ENCODE assay signal across 16 cellular contexts in the genomic region with DNA sequence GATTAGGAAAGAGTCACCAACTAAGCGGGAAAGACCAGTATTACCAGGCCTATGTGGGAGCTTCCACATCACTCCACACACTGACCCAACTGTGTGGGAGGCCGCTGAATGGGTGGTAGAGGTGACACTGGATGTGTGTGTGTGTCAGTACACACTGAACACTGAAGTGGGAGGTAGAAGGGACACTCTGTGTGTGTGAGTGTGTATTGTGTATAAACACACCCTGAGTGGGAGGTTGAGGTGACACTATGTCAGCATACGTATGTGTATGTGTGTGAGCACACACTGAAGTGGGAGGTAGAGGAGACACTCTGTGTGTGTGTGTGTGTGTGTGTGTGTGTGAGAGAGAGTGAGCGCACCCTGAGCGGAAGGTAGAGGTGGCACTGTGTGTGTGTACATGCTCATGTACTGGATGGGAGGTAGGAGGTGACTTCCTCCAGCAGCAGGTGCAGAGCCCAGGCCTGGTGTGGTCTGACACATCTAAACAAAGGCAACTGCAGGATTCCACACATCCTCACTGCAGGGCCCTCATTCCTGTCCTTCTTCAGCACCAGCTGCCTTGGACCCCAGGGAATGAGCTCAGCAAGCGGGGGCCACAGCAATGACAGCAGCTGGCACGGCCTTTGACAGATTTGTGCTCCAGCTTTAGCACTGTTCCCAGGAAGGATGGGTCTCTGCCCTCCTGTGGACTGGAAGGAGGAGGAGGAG. TPM values are rescaled to one million over a fixed set of nuclear protein-coding genes. Genes with fewer than 3 reads are reported as not detected.
A peak's percentile ranks its signal among the peaks of the same experiment; 100 is the strongest.
DNase-seq lines count a peak whose midpoint lies in the region; ATAC-seq, FAIRE-seq and TF ChIP-seq lines count a peak whose summit lies in the region.
"Had no signal": no experiment of that assay in that cellular context is flagged by ENCODE, and none has a peak within 500 bp of the region (broad histone marks: within the 10 kb centered on the region; RNA-seq: fewer than 3 reads in every experiment).

No MANE protein-coding gene starts in this region.

- peaks cover 8% of the 10 kb centered on the region for H3K4me1 ChIP-seq in CD8-positive, alpha-beta memory T cell (ENCODE audit: insufficient read depth, low read length)
- no peaks in the 10 kb centered on the region for H3K4me1 ChIP-seq in mucosa of descending colon (ENCODE audit: low read depth)
- no peaks in the 10 kb centered on the region for H3K4me1 ChIP-seq in tibial nerve

- H3K36me3 Mint-ChIP-seq in CD8-positive, alpha-beta memory T cell, result no peaks in the 10 kb centered on the region

- no peak for TF ChIP-seq EP300 in tibial nerve (IDR thresholded peaks at IDR 0.05)

- peak overlapping the region in 1 of 7 donors; percentile 13 for H3K4me3 Mint-ChIP-seq in CD8-positive, alpha-beta memory T cell
- H3K4me3 Mint-ChIP-seq: natural killer cell had no signal

- 79 to 93% methylated on average over 7 of the region's 7 CpGs for WGBS in tibial nerve, 2 donors

- no peaks in the 10 kb centered on the region for H3K27me3 ChIP-seq in CD8-positive, alpha-beta memory T cell (ENCODE audit: insufficient read depth, low read length, poor library complexity, severe bottlenecking)
- no peaks in the 10 kb centered on the region for H3K27me3 ChIP-seq in tibial nerve
- H3K27me3 ChIP-seq: heart left ventricle had no signal

- no peaks in the 10 kb centered on the region for H3K36me3 ChIP-seq in CD8-positive, alpha-beta memory T cell (ENCODE audit: insufficient read depth, low read length)
- H3K36me3 ChIP-seq in mucosa of descending colon (ENCODE audit: low read depth) (no peaks in the 10 kb centered on the region), tibial nerve (no peaks in the 10 kb centered on the region)
- H3K36me3 ChIP-seq: heart left ventricle had no signal

- TF ChIP-seq CTCF in mucosa of descending colon (IDR thresholded peaks at IDR 0.05), result no peak
- TF ChIP-seq CTCF in D721Med (IDR thresholded peaks at IDR 0.05; ENCODE audit: insufficient read depth, missing control alignments), result no peak
- no peak for TF ChIP-seq CTCF in tibial nerve (IDR thresholded peaks at IDR 0.05)

- peaks cover 0 to 2% of the 10 kb centered on the region in 2 donors for H3K27me3 Mint-ChIP-seq in CD8-positive, alpha-beta memory T cell

- FAIRE-seq in D721Med (lab: Jason Lieb, UNC), result no peak
- FAIRE-seq: endothelial cell of umbilical vein had no signal

- CTCF ChIA-PET in CD8-positive, alpha-beta memory T cell (lab: Charles Lee), result interaction anchor here (1.2 kb wide), 1 partner anchor 17 kb away, joined by 3 read pairs; no protein-coding TSS in a partner anchor

- TF ChIP-seq POLR2A in tibial nerve (IDR thresholded peaks at IDR 0.05), result no peak

- ATAC-seq in mucosa of descending colon (peak; percentile 25), GM18498 (IDR thresholded peaks at IDR 0.05; ENCODE audit: unreplicated experiment) (no peak)
- ATAC-seq: natural killer cell, sciatic nerve had no signal

- H3K27ac ChIP-seq in CD8-positive, alpha-beta memory T cell (ENCODE audit: low read depth, low read length), result no peak overlapping the region
- H3K27ac ChIP-seq in tibial nerve, result no peak overlapping the region
- H3K27ac ChIP-seq: heart left ventricle had no signal

- H3K4me1 Mint-ChIP-seq in CD8-positive, alpha-beta memory T cell, result peaks cover 9 to 22% (median 14%) of the 10 kb centered on the region in 3 donors

- H3K27ac Mint-ChIP-seq in CD8-positive, alpha-beta memory T cell, result peak overlapping the region in 5 of 8 donors; percentile 2 to 54 (median 40)

- intact Hi-C loops in mucosa of descending colon (cut with DNase I, micrococcal nuclease), result no loop called here

- H3K9me3 Mint-ChIP-seq in CD8-positive, alpha-beta memory T cell, result peaks cover 0 to 8% (median 0%) of the 10 kb centered on the region in 5 donors

- no peak for DNase-seq in CD8-positive, alpha-beta memory T cell
- DNase-seq in DMS53 (lab: John Stamatoyannopoulos, UW) (peak; percentile 93), SK-N-DZ (ENCODE audit: low spot score) (peak; percentile 46), mucosa of descending colon (no peak), D721Med (ENCODE audit: insufficient read length, low spot score) (no peak), tibial nerve (ENCODE audit: low spot score in 2 of 2) (no peak)
- DNase-seq: activated CD4-positive, CD25-positive, alpha-beta regulatory T cell treated with anti-CD3 and anti-CD28 coated beads, Interleukin-2, amount 50 U/mL, for 72 hours; central memory CD4-positive, alpha-beta T cell; heart left ventricle; natural killer cell; NCI-H187 treated with DMSO at 0.1 percent for 48 hours; OCI-M1 had no signal

- H3K9me3 ChIP-seq in CD8-positive, alpha-beta memory T cell (ENCODE audit: low read length), result no peaks in the 10 kb centered on the region
- no peaks in the 10 kb centered on the region for H3K9me3 ChIP-seq in mucosa of descending colon
- H3K9me3 ChIP-seq in tibial nerve, result no peaks in the 10 kb centered on the region

- POLR2A ChIA-PET in CD8-positive, alpha-beta memory T cell (lab: Charles Lee), result no interaction called here

- H3K4me3 ChIP-seq in CD8-positive, alpha-beta memory T cell (ENCODE audit: low read length), result no peak overlapping the region
- H3K4me3 ChIP-seq in mucosa of descending colon (no peak overlapping the region), tibial nerve (no peak overlapping the region)
- H3K4me3 ChIP-seq: heart left ventricle, K562 had no signal

RNA-seq across cellular contexts. Expression of a gene that starts 26.5 kb away (rescaled TPM):
- total RNA-seq in CD8-positive, alpha-beta memory T cell, result under 1 TPM; 0.07 to 0.09 TPM
- polyA plus RNA-seq in CD8-positive, alpha-beta memory T cell, result not detected
- polyA plus RNA-seq in SK-N-DZ (2014; cell fraction: cytosol; rRNA removed), result 7.6 and 8.1 TPM in 2 replicates
- 14.4 and 20.7 TPM in 2 replicates for polyA plus RNA-seq in SK-N-DZ (2014; cell fraction: nucleus; rRNA removed)
- total RNA-seq in mucosa of descending colon (1 to 10 TPM in 2 of 3 donors, under 1 TPM in 1; 0.46 to 9.7 (median 2.0) TPM), tibial nerve (1 to 10 TPM; 1.3 to 8.7 (median 2.7) TPM)
- total RNA-seq: endothelial cell of umbilical vein had no signal

RNA-seq across cellular contexts. Expression of a gene that starts 50.1 kb away (rescaled TPM):
- 10 to 100 TPM; 77.7 to 77.9 TPM for total RNA-seq in CD8-positive, alpha-beta memory T cell
- 102 TPM for polyA plus RNA-seq in CD8-positive, alpha-beta memory T cell
- polyA plus RNA-seq in SK-N-DZ (2014; cell fraction: cytosol; rRNA removed), result 89.6 and 93.7 TPM in 2 replicates
- 61.8 and 76.4 TPM in 2 replicates for polyA plus RNA-seq in SK-N-DZ (2014; cell fraction: nucleus; rRNA removed)
- total RNA-seq in mucosa of descending colon (10 to 100 TPM; 24.1 to 36.3 (median 27.3) TPM), tibial nerve (10 to 100 TPM; 31.0 to 41.4 (median 33.4) TPM)

Comparison
In these comparisons a context has a peak if more than half of its experiments do, and no peak if none do; other contexts are left out.
1. DNase-seq: peak in DMS53 (single experiment) and SK-N-DZ (single experiment); none in CD8-positive, alpha-beta memory T cell (0 of 5), mucosa of descending colon (0 of 3), D721Med (single experiment) and tibial nerve (0 of 2).